ENCODE assay signal across 19 cellular contexts in genomic region chr13:98471895-98472294, GRCh38.
DNase-seq lines count a peak whose midpoint lies in the region; ATAC-seq lines count a peak whose summit lies in the region.
"Had no signal": no experiment of that assay in that cellular context is flagged by ENCODE, and none has a peak within 500 bp of the region (broad histone marks: within the 10 kb centered on the region; RNA-seq: fewer than 3 reads in every experiment).

No MANE protein-coding gene starts in this region.

- H4K8ac ChIP-seq in neuronal stem cell (ENCODE audit: low read depth, low read length), result no peak overlapping the region

- H2AFZ ChIP-seq in neuronal stem cell (ENCODE audit: low read length), result no peak overlapping the region

- no peaks in the 10 kb centered on the region for H3K9me3 ChIP-seq in neuronal stem cell (replicated peaks in 1 of 2; ENCODE audit: control insufficient read depth in 2 of 2, insufficient read depth in 1 of 2, low read depth in 1 of 2, low read length in 2 of 2)

- no peak overlapping the region for H3K4me2 ChIP-seq in neuronal stem cell (ENCODE audit: insufficient read depth, low read length, poor library complexity, severe bottlenecking)

- H2BK12ac ChIP-seq in neuronal stem cell (ENCODE audit: low read length), result no peak overlapping the region

- ATAC-seq in activated naive CD4-positive, alpha-beta T cell treated with anti-CD3 and anti-CD28 coated beads, Interleukin-2, amount 50 U/mL, for 72 hours, result no peak
- ATAC-seq in left lobe of liver (peak; percentile 51), HG03139 (IDR thresholded peaks at IDR 0.05; ENCODE audit: unreplicated experiment) (no peak)
- ATAC-seq in stimulated activated effector memory CD8-positive, alpha-beta T cell treated with anti-CD3 and anti-CD28 coated beads, Interleukin-12 subunit alpha, Interleukin-12 subunit beta, amount 100 ng/mL, for 72 hours, result no peak
- ATAC-seq: activated CD4-positive, CD25-positive, alpha-beta regulatory T cell treated with anti-CD3 and anti-CD28 coated beads, Interleukin-2, amount 50 U/mL, for 24 hours had no signal

- H3K4me3 ChIP-seq in neuronal stem cell (ENCODE audit: low read length in 2 of 2), result no peak overlapping the region

- H2BK120ac ChIP-seq in neuronal stem cell (ENCODE audit: low read depth, low read length), result no peak overlapping the region

- H3K18ac ChIP-seq in neuronal stem cell (ENCODE audit: low read length), result no peak overlapping the region

- CTCF ChIA-PET in activated naive CD4-positive, alpha-beta T cell treated with anti-CD3 and anti-CD28 coated beads, Interleukin-2, amount 10 ng/mL, durations not matched to agents 7 days and 5 days (lab: Charles Lee), result interaction anchor here (1.2 to 1.5 kb wide), 2 partner anchors 21 to 26 kb away, joined by 3 read pairs; no protein-coding TSS in a partner anchor

- no peak overlapping the region for H4K91ac ChIP-seq in neuronal stem cell (ENCODE audit: low read depth, low read length, poor library complexity)

- H2AK5ac ChIP-seq in neuronal stem cell (ENCODE audit: low read depth, low read length), result no peak overlapping the region

- no peak overlapping the region for H3K23ac ChIP-seq in neuronal stem cell (ENCODE audit: low read depth, low read length, poor library complexity)

- peaks cover 33 to 80% of the 10 kb centered on the region in 2 donors for H3K36me3 ChIP-seq in neuronal stem cell (replicated peaks in 1 of 2; ENCODE audit: control insufficient read depth in 2 of 2, insufficient read depth in 2 of 2, low read length in 2 of 2)

- H2BK5ac ChIP-seq in neuronal stem cell (ENCODE audit: low read length), result no peak overlapping the region

- H2BK15ac ChIP-seq in neuronal stem cell (ENCODE audit: low read length), result no peak overlapping the region

- DNase-seq in activated naive CD4-positive, alpha-beta T cell treated with anti-CD3 and anti-CD28 coated beads, Interleukin-2, amount 10 ng/mL, durations not matched to agents 7 days and 5 days, result no peak
- DNase-seq in activated naive CD4-positive, alpha-beta T cell treated with anti-CD3 and anti-CD28 coated beads, Interleukin-2, amount 50 U/mL, for 16 hours, result no peak
- no peak for DNase-seq in activated naive CD4-positive, alpha-beta T cell treated with anti-CD3 and anti-CD28 coated beads, Interleukin-2, amount 50 U/mL, for 72 hours (ENCODE audit: low spot score in 2 of 2)
- DNase-seq in left lobe of liver (ENCODE audit: low spot score) (peak; percentile 70), neuronal stem cell (ENCODE audit: low spot score) (no peak), T1000 (lab: John Stamatoyannopoulos, UW) (no peak)
- no peak for DNase-seq in stimulated activated effector memory CD8-positive, alpha-beta T cell treated with anti-CD3 and anti-CD28 coated beads, Interleukin-12 subunit alpha, Interleukin-12 subunit beta, amount 100 ng/mL, for 72 hours (ENCODE audit: low spot score in 2 of 2)
- DNase-seq: activated T-cell treated with anti-CD3 and anti-CD28 coated beads for 4 hours, amygdala, endodermal cell, HCEC 1CT, Karpas-422, NCI-H1105, NCI-H2171, retina, substantia nigra, SW 1271 had no signal

- H3K79me1 ChIP-seq in neuronal stem cell (ENCODE audit: low read depth, low read length), result peaks cover 5% of the 10 kb centered on the region

- H3K4ac ChIP-seq in neuronal stem cell (ENCODE audit: low read length), result no peak overlapping the region

- WGBS in neuronal stem cell (ENCODE audit: extremely low coverage in 2 of 2, insufficient read length in 2 of 2, insufficient replicate concordance in 1 of 2), 2 donors, result no CpG with 5 or more reads among the region's 10 CpGs

- no peak overlapping the region for H3K14ac ChIP-seq in neuronal stem cell (ENCODE audit: low read length)

- peaks cover 46% of the 10 kb centered on the region for H3K4me1 Mint-ChIP-seq in activated naive CD4-positive, alpha-beta T cell treated with anti-CD3 and anti-CD28 coated beads, Interleukin-2, amount 10 ng/mL, durations not matched to agents 7 days and 5 days
- H3K4me1 Mint-ChIP-seq in stimulated activated effector memory CD8-positive, alpha-beta T cell treated with anti-CD3 and anti-CD28 coated beads, Interleukin-12 subunit alpha, Interleukin-12 subunit beta, amount 100 ng/mL, for 72 hours, result peaks cover 58% of the 10 kb centered on the region

- peaks cover 13 to 15% of the 10 kb centered on the region in 2 donors for H3K4me1 ChIP-seq in neuronal stem cell (ENCODE audit: control insufficient read depth in 2 of 2, insufficient read depth in 1 of 2, low read depth in 1 of 2, low read length in 2 of 2)

- peaks cover 6% of the 10 kb centered on the region for H3K9me3 Mint-ChIP-seq in activated naive CD4-positive, alpha-beta T cell treated with anti-CD3 and anti-CD28 coated beads, Interleukin-2, amount 10 ng/mL, durations not matched to agents 7 days and 5 days
- no peaks in the 10 kb centered on the region for H3K9me3 Mint-ChIP-seq in activated naive CD4-positive, alpha-beta T cell treated with anti-CD3 and anti-CD28 coated beads, Interleukin-2, amount 50 U/mL, for 72 hours
- peaks cover 3% of the 10 kb centered on the region for H3K9me3 Mint-ChIP-seq in stimulated activated effector memory CD8-positive, alpha-beta T cell treated with anti-CD3 and anti-CD28 coated beads, Interleukin-12 subunit alpha, Interleukin-12 subunit beta, amount 100 ng/mL, for 72 hours
- H3K9me3 Mint-ChIP-seq: endodermal cell had no signal

- H3K4me3 Mint-ChIP-seq in activated naive CD4-positive, alpha-beta T cell treated with anti-CD3 and anti-CD28 coated beads, Interleukin-2, amount 10 ng/mL, durations not matched to agents 7 days and 5 days, result no peak overlapping the region
- H3K4me3 Mint-ChIP-seq in stimulated activated effector memory CD8-positive, alpha-beta T cell treated with anti-CD3 and anti-CD28 coated beads, Interleukin-12 subunit alpha, Interleukin-12 subunit beta, amount 100 ng/mL, for 72 hours, result no peak overlapping the region
- H3K4me3 Mint-ChIP-seq: endodermal cell had no signal

- peaks cover 62% of the 10 kb centered on the region for H3K36me3 Mint-ChIP-seq in activated naive CD4-positive, alpha-beta T cell treated with anti-CD3 and anti-CD28 coated beads, Interleukin-2, amount 10 ng/mL, durations not matched to agents 7 days and 5 days
- peaks cover 34% of the 10 kb centered on the region in 2 donors for H3K36me3 Mint-ChIP-seq in activated naive CD4-positive, alpha-beta T cell treated with anti-CD3 and anti-CD28 coated beads, Interleukin-2, amount 50 U/mL, for 72 hours
- H3K36me3 Mint-ChIP-seq in stimulated activated effector memory CD8-positive, alpha-beta T cell treated with anti-CD3 and anti-CD28 coated beads, Interleukin-12 subunit alpha, Interleukin-12 subunit beta, amount 100 ng/mL, for 72 hours, result peaks cover 91% of the 10 kb centered on the region

- H3K9ac ChIP-seq in neuronal stem cell (ENCODE audit: low read depth, low read length, poor library complexity), result no peak overlapping the region

- no peaks in the 10 kb centered on the region for H3K27me3 ChIP-seq in neuronal stem cell (ENCODE audit: control insufficient read depth in 3 of 3, insufficient read depth in 3 of 3, low read depth in 1 of 3, low read length in 3 of 3)

- no peaks in the 10 kb centered on the region for H3K27me3 Mint-ChIP-seq in activated naive CD4-positive, alpha-beta T cell treated with anti-CD3 and anti-CD28 coated beads, Interleukin-2, amount 10 ng/mL, durations not matched to agents 7 days and 5 days

- peak overlapping the region; percentile 79 for H3K27ac Mint-ChIP-seq in activated naive CD4-positive, alpha-beta T cell treated with anti-CD3 and anti-CD28 coated beads, Interleukin-2, amount 10 ng/mL, durations not matched to agents 7 days and 5 days
- H3K27ac Mint-ChIP-seq in activated naive CD4-positive, alpha-beta T cell treated with anti-CD3 and anti-CD28 coated beads, Interleukin-2, amount 50 U/mL, for 72 hours, result peak overlapping the region; percentile 38 to 40
- H3K27ac Mint-ChIP-seq in stimulated activated effector memory CD8-positive, alpha-beta T cell treated with anti-CD3 and anti-CD28 coated beads, Interleukin-12 subunit alpha, Interleukin-12 subunit beta, amount 100 ng/mL, for 72 hours, result peak overlapping the region; percentile 91
- H3K27ac Mint-ChIP-seq: endodermal cell had no signal

- H3K27ac ChIP-seq in neuronal stem cell (replicated peaks; ENCODE audit: low read length), result no peak overlapping the region

Comparison
In these comparisons a context has a peak if more than half of its experiments do, and no peak if none do; other contexts are left out.
1. H3K27ac Mint-ChIP-seq: peak in every context shown above with its lines; median percentile 91 in stimulated activated effector memory CD8-positive, alpha-beta T cell treated with anti-CD3 and anti-CD28 coated beads, Interleukin-12 subunit alpha, Interleukin-12 subunit beta, amount 100 ng/mL, for 72 hours; 79 in activated naive CD4-positive, alpha-beta T cell treated with anti-CD3 and anti-CD28 coated beads, Interleukin-2, amount 10 ng/mL, durations not matched to agents 7 days and 5 days; 39 in activated naive CD4-positive, alpha-beta T cell treated with anti-CD3 and anti-CD28 coated beads, Interleukin-2, amount 50 U/mL, for 72 hours.